In the genomic region with DNA sequence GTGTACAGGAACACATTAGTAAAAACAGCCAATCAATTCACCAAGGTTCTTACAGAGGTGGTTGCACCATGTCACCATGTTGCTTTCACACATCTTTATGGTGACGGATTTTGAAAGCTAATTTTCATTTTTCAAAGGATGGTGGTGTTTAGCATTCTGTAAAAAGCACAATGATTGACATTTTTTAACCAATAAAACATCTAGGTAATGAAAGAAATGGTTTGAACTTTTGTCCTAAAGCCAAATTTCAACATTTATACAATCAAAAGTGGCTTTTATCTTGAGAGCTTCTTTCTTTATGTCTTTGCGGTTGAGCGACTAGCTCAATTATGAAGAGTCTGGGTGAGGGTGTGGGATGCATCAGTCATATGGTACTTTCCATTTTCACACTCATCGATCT, we compare ENCODE assay signal across 7 cellular contexts.
"Had no signal": no experiment of that assay in that cellular context is flagged by ENCODE, and none has a peak within 500 bp of the region (broad histone marks: within the 10 kb centered on the region; RNA-seq: fewer than 3 reads in every experiment).

No MANE protein-coding gene starts in this region.

- FAIRE-seq: G401.6, GM12891, GM12892, GM18507, GM19239 had no signal

- DNase-seq: GDM1, GF-D8 had no signal
